In genomic region chr9:75149841-75150241, GRCh38 we compare ENCODE assay signal across 14 cellular contexts.
DNase-seq lines count a peak whose midpoint lies in the region; ATAC-seq lines count a peak whose summit lies in the region.
"Had no signal": no experiment of that assay in that cellular context is flagged by ENCODE, and none has a peak within 500 bp of the region (broad histone marks: within the 10 kb centered on the region; RNA-seq: fewer than 3 reads in every experiment).

No MANE protein-coding gene starts in this region.

- CTCF ChIA-PET in activated CD8-positive, alpha-beta memory T cell treated with anti-CD3 and anti-CD28 coated beads, Interleukin-2, amount 10 ng/mL, durations not matched to agents 7 days and 5 days (lab: Charles Lee): interaction anchor here (1.0 to 1.6 kb wide), 3 partner anchors 20 to 375 kb away, joined by 3 to 4 read pairs (median 3); no protein-coding TSS in a partner anchor

- H3K27me3 Mint-ChIP-seq in activated CD8-positive, alpha-beta memory T cell treated with anti-CD3 and anti-CD28 coated beads, Interleukin-2, amount 10 ng/mL, durations not matched to agents 7 days and 5 days: no peaks in the 10 kb centered on the region
- no peaks in the 10 kb centered on the region for H3K27me3 Mint-ChIP-seq in dendritic cell treated with granulocyte-macrophage colony-stimulating factor and Interleukin-4, amounts not matched to agents 40 ng/mL and 50 ng/mL, for 4 days

- peak overlapping the region; percentile 45 for H3K4me3 Mint-ChIP-seq in activated CD8-positive, alpha-beta memory T cell treated with anti-CD3 and anti-CD28 coated beads, Interleukin-2, amount 10 ng/mL, durations not matched to agents 7 days and 5 days
- peak overlapping the region; percentile 39 for H3K4me3 Mint-ChIP-seq in dendritic cell treated with granulocyte-macrophage colony-stimulating factor and Interleukin-4, amounts not matched to agents 40 ng/mL and 50 ng/mL, for 4 days
- peak overlapping the region; percentile 46 for H3K4me3 Mint-ChIP-seq in stimulated activated effector memory CD8-positive, alpha-beta T cell treated with anti-CD3 and anti-CD28 coated beads, Interleukin-12 subunit alpha, Interleukin-12 subunit beta, amount 100 ng/mL, for 72 hours

- DNase-seq in activated CD8-positive, alpha-beta memory T cell treated with anti-CD3 and anti-CD28 coated beads, Interleukin-2, amount 10 ng/mL, durations not matched to agents 7 days and 5 days: no peak
- DNase-seq in activated CD8-positive, alpha-beta memory T cell treated with anti-CD3 and anti-CD28 coated beads, Interleukin-2, amount 50 U/mL, for 4 hours: no peak
- DNase-seq in SIG-M5 treated with dmso at 0.1 percent for 504 hours (lab: John Stamatoyannopoulos, UW; ENCODE audit: unreplicated experiment): peak; percentile 78
- peak in 1 of 2 donors; percentile 45 for DNase-seq in stimulated activated effector memory CD8-positive, alpha-beta T cell treated with anti-CD3 and anti-CD28 coated beads, Interleukin-12 subunit alpha, Interleukin-12 subunit beta, amount 100 ng/mL, for 72 hours (ENCODE audit: low spot score in 2 of 2)
- no peak for DNase-seq in NCI-H2107 (lab: John Stamatoyannopoulos, UW)
- DNase-seq in HUDEP-2 (lab: John Stamatoyannopoulos, UW; ENCODE audit: unreplicated experiment in 76 of 76): no peak
- DNase-seq: activated CD4-positive, alpha-beta T cell treated with anti-CD3 and anti-CD28 coated beads, Interleukin-2, amount 50 U/mL, for 48 hours; hypothalamus; midbrain; NCI-H1694; SW 1271; testis had no signal

- peaks cover 55% of the 10 kb centered on the region for H3K36me3 Mint-ChIP-seq in activated CD8-positive, alpha-beta memory T cell treated with anti-CD3 and anti-CD28 coated beads, Interleukin-2, amount 10 ng/mL, durations not matched to agents 7 days and 5 days
- H3K36me3 Mint-ChIP-seq in dendritic cell treated with granulocyte-macrophage colony-stimulating factor and Interleukin-4, amounts not matched to agents 40 ng/mL and 50 ng/mL, for 4 days (ENCODE audit: low read depth): peaks cover 59% of the 10 kb centered on the region
- peaks cover 75% of the 10 kb centered on the region for H3K36me3 Mint-ChIP-seq in stimulated activated effector memory CD8-positive, alpha-beta T cell treated with anti-CD3 and anti-CD28 coated beads, Interleukin-12 subunit alpha, Interleukin-12 subunit beta, amount 100 ng/mL, for 72 hours

- H3K27ac Mint-ChIP-seq in activated CD8-positive, alpha-beta memory T cell treated with anti-CD3 and anti-CD28 coated beads, Interleukin-2, amount 10 ng/mL, durations not matched to agents 7 days and 5 days: peak overlapping the region; percentile 85
- H3K27ac Mint-ChIP-seq in dendritic cell treated with granulocyte-macrophage colony-stimulating factor and Interleukin-4, amounts not matched to agents 40 ng/mL and 50 ng/mL, for 4 days: peak overlapping the region; percentile 90
- H3K27ac Mint-ChIP-seq in stimulated activated effector memory CD8-positive, alpha-beta T cell treated with anti-CD3 and anti-CD28 coated beads, Interleukin-12 subunit alpha, Interleukin-12 subunit beta, amount 100 ng/mL, for 72 hours: peak overlapping the region; percentile 90

- intact Hi-C loops in dendritic cell treated with granulocyte-macrophage colony-stimulating factor and Interleukin-4, amounts not matched to agents 40 ng/mL and 50 ng/mL, for 4 days (cut with micrococcal nuclease): loop anchor here (2.0 to 5.0 kb wide), 3 partner anchors 38 to 123 kb away; partner anchors contain the start of genes CARNMT1, NMRK1 and OSTF1

- no peak for ATAC-seq in activated CD8-positive, alpha-beta memory T cell treated with anti-CD3 and anti-CD28 coated beads, Interleukin-2, amount 10 ng/mL, durations not matched to agents 7 days and 5 days
- no peak for ATAC-seq in stimulated activated effector memory CD8-positive, alpha-beta T cell treated with anti-CD3 and anti-CD28 coated beads, Interleukin-12 subunit alpha, Interleukin-12 subunit beta, amount 100 ng/mL, for 72 hours
- ATAC-seq in GM18511 (IDR thresholded peaks at IDR 0.05; ENCODE audit: unreplicated experiment): no peak

- H3K9me3 Mint-ChIP-seq in activated CD8-positive, alpha-beta memory T cell treated with anti-CD3 and anti-CD28 coated beads, Interleukin-2, amount 10 ng/mL, durations not matched to agents 7 days and 5 days (ENCODE audit: low read depth): peaks cover 5% of the 10 kb centered on the region
- H3K9me3 Mint-ChIP-seq in dendritic cell treated with granulocyte-macrophage colony-stimulating factor and Interleukin-4, amounts not matched to agents 40 ng/mL and 50 ng/mL, for 4 days: peaks cover 4% of the 10 kb centered on the region
- peaks cover 4% of the 10 kb centered on the region for H3K9me3 Mint-ChIP-seq in stimulated activated effector memory CD8-positive, alpha-beta T cell treated with anti-CD3 and anti-CD28 coated beads, Interleukin-12 subunit alpha, Interleukin-12 subunit beta, amount 100 ng/mL, for 72 hours

- H3K4me1 Mint-ChIP-seq in activated CD8-positive, alpha-beta memory T cell treated with anti-CD3 and anti-CD28 coated beads, Interleukin-2, amount 10 ng/mL, durations not matched to agents 7 days and 5 days: peaks cover 84% of the 10 kb centered on the region
- H3K4me1 Mint-ChIP-seq in dendritic cell treated with granulocyte-macrophage colony-stimulating factor and Interleukin-4, amounts not matched to agents 40 ng/mL and 50 ng/mL, for 4 days (ENCODE audit: low read depth): peaks cover 35% of the 10 kb centered on the region
- peaks cover 69% of the 10 kb centered on the region for H3K4me1 Mint-ChIP-seq in stimulated activated effector memory CD8-positive, alpha-beta T cell treated with anti-CD3 and anti-CD28 coated beads, Interleukin-12 subunit alpha, Interleukin-12 subunit beta, amount 100 ng/mL, for 72 hours
